In the genomic region with DNA sequence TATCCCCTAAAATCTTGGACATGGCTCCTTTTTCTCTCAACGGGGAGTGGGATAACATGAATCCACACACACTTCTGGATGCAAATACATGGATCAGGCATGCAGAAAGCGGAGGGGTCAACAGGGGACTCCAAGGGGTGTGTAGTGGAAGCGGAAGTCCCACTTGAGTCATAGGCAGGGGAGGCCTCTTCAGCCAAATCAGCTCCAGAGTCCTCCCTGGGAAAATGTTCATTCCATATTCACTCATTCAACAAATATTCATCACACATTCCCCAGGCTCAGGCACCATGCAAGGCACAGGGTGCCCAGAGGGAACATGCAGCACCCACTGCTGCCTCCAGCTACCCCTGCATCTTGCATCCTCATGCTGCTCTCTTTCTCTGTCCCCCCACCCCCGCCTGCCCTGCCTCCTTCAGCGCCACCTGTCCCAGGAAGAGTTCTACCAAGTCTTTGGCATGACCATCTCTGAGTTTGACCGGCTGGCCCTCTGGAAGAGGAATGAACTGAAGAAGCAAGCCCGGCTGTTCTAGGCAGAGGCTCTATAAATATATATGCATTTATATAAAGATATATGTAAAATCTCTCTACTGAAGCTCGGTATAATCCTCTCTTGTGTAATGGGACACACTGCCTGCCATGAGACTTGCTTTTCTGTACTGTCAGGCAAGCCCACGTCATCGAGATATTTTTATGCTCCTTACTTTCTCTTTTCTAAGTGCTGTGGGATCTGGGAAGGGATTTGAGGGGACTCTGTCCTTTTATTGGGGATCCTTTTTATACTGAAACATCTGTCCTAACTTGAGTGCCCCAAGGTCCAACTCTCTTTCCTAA, we compare ENCODE assay signal across 19 cellular contexts. TPM values are rescaled to one million over a fixed set of nuclear protein-coding genes. Genes with fewer than 3 reads are reported as not detected.
DNase-seq lines count a peak whose midpoint lies in the region; ATAC-seq, FAIRE-seq and TF ChIP-seq lines count a peak whose summit lies in the region.
"Had no signal": no experiment of that assay in that cellular context is flagged by ENCODE, and none has a peak within 500 bp of the region (broad histone marks: within the 10 kb centered on the region; RNA-seq: fewer than 3 reads in every experiment).

No MANE protein-coding gene starts in this region.

- intact Hi-C loops in lower leg skin (cut with DNase I; ENCODE audit: low total_unique reads), result no loop called here

- DNase-seq in EL (peak; percentile 97), RCC 7860 (ENCODE audit: low spot score) (peak; percentile 93), choroid plexus epithelial cell (ENCODE audit: low read depth) (peak; percentile 51), non-pigmented ciliary epithelial cell (ENCODE audit: low read depth) (peak; percentile 61), NCI-H2227 treated with DMSO at 0.1 percent for 48 hours (lab: John Stamatoyannopoulos, UW) (no peak), lower leg skin (ENCODE audit: low spot score in 2 of 2) (no peak), GM13977 (ENCODE audit: low spot score) (no peak)
- DNase-seq: activated CD8-positive, alpha-beta memory T cell treated with anti-CD3 and anti-CD28 coated beads for 24 hours; BE2C; DMS153; glutamatergic neuron; islet precursor cell; NCI-H1436 treated with DMSO at 0.1 percent for 48 hours; NCI-H510A; stimulated activated CD4-positive, alpha-beta T cell treated with anti-CD3 and anti-CD28 coated beads, Interleukin-4, amount 100 ng/mL, for 4 hours had no signal

- no peak for TF ChIP-seq CTCF in choroid plexus epithelial cell (conservative IDR thresholded peaks at IDR 0.05; ENCODE audit: low read depth, low read length)
- TF ChIP-seq CTCF in lower leg skin (IDR thresholded peaks at IDR 0.05), result no peak
- TF ChIP-seq CTCF in GM13977 (IDR thresholded peaks at IDR 0.05; ENCODE audit: extremely low read depth, insufficient read depth, missing control alignments), result no peak

- WGBS in lower leg skin, 2 donors, result 86 to 88% methylated on average over 10 of the region's 10 CpGs

- no peak for ATAC-seq in HG02884 (IDR thresholded peaks at IDR 0.05; ENCODE audit: unreplicated experiment)
- ATAC-seq: SK-N-SH treated with all-trans-retinoic acid at 6 μM for 48 hours had no signal

- no peak overlapping the region for H3K4me3 ChIP-seq in choroid plexus epithelial cell (ENCODE audit: low read depth, low read length)
- H3K4me3 ChIP-seq in lower leg skin (ENCODE audit: low read depth, poor library complexity, severe bottlenecking), result no peak overlapping the region
- H3K4me3 ChIP-seq: HAP-1, tibial nerve had no signal

- peak; percentile 80 for FAIRE-seq in RCC 7860 (lab: Jason Lieb, UNC)

- in situ Hi-C loops in GM13977 (cut with MboI; ENCODE audit: low pct_unique_long_range_greater_than_20kb, low sequenced_read_pairs, unreplicated experiment), result loop anchor here (25.0 kb wide), 1 partner anchor 521 kb away; no protein-coding TSS in a partner anchor

- no peak for TF ChIP-seq POLR2A in lower leg skin (IDR thresholded peaks at IDR 0.05)

RNA-seq across cellular contexts. Expression of a gene that starts 13.6 kb away (rescaled TPM):
- total RNA-seq in lower leg skin, result 10 to 100 TPM in 1 of 4 donors, 1 to 10 TPM in 3; 6.3 to 10.8 (median 8.0) TPM

Comparison
In these comparisons a context has a peak if more than half of its experiments do, and no peak if none do; other contexts are left out.
1. DNase-seq: peak in EL (single experiment), RCC 7860 (single experiment), choroid plexus epithelial cell (single experiment) and non-pigmented ciliary epithelial cell (single experiment); none in NCI-H2227 treated with DMSO at 0.1 percent for 48 hours (single experiment), lower leg skin (0 of 2) and GM13977 (single experiment).